Comparison of ENCODE assay signal across 8 cellular contexts in the genomic region with DNA sequence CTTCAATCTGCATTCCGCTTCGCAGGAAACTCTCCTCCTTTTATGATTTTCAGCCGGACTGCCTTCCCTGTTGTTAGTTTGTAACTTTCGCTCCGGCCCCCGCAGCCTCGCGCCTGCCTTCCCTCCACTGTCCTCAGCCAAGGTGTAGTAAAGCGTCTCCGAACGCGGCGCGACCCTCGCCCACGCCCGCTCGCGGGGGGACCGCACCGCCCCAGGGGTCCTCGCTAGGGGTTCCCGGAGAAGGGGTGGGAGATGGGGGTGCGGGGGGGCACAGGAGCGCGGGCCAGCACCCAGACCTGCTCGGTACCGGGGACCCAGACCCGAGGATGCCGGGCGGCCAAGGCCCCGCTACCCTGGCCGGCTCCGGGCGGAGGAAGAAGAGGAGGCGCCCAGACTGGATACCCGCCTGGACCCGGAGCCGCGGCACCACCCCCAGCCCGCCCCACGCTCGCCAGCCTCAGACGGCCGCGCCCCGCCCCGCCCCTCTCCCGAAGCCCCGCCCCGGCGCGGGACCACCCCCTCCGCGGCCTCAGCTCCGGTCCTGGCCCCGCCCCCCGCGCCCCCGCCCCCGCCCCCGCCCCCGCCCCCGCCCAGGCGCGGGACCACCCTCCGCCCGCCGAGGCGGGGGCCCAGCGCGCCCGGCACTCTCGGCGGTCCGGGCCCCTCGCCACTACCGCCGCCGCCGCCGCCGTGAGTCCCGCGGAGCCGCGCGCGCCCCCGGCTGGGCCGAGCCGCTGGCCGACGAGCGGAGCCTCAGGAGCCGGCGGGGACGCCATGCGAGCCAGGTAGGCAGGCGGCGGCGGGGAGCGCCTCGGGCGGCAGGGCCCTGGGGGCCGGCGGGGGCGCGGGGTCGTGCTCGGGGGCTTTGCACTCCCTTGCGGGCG. TPM values are rescaled to one million over a fixed set of nuclear protein-coding genes. Genes with fewer than 3 reads are reported as not detected.
DNase-seq lines count a peak whose midpoint lies in the region; ATAC-seq and TF ChIP-seq lines count a peak whose summit lies in the region.

A gene with protein sequence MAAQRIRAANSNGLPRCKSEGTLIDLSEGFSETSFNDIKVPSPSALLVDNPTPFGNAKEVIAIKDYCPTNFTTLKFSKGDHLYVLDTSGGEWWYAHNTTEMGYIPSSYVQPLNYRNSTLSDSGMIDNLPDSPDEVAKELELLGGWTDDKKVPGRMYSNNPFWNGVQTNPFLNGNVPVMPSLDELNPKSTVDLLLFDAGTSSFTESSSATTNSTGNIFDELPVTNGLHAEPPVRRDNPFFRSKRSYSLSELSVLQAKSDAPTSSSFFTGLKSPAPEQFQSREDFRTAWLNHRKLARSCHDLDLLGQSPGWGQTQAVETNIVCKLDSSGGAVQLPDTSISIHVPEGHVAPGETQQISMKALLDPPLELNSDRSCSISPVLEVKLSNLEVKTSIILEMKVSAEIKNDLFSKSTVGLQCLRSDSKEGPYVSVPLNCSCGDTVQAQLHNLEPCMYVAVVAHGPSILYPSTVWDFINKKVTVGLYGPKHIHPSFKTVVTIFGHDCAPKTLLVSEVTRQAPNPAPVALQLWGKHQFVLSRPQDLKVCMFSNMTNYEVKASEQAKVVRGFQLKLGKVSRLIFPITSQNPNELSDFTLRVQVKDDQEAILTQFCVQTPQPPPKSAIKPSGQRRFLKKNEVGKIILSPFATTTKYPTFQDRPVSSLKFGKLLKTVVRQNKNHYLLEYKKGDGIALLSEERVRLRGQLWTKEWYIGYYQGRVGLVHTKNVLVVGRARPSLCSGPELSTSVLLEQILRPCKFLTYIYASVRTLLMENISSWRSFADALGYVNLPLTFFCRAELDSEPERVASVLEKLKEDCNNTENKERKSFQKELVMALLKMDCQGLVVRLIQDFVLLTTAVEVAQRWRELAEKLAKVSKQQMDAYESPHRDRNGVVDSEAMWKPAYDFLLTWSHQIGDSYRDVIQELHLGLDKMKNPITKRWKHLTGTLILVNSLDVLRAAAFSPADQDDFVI (plus strand): TSS at position 632 of the 884 bp plus-strand sequence. CDS start 82,986 bp downstream, outside the sequence.

- H3K36me3 ChIP-seq in thoracic aorta = no peaks in the 10 kb centered on the region

- peaks cover 11 to 12% of the 10 kb centered on the region in 2 donors for H3K4me1 Mint-ChIP-seq in natural killer cell

- H3K9me3 Mint-ChIP-seq in natural killer cell = no peaks in the 10 kb centered on the region

- peak within 1 kb of the TSS; percentile 80 for H3K27ac ChIP-seq in foreskin keratinocyte
- peak within 1 kb of the TSS; percentile 79 to 81 for H3K27ac ChIP-seq in thoracic aorta

- H3K4me1 ChIP-seq in foreskin keratinocyte (peaks cover 33% of the 10 kb centered on the region), thoracic aorta (ENCODE audit: control insufficient read depth in 1 of 2, low read depth in 2 of 2) (peaks cover 0 to 28% of the 10 kb centered on the region in 2 donors)

- TF ChIP-seq CTCF in GM10266 (IDR thresholded peaks at IDR 0.05; ENCODE audit: control insufficient read depth, insufficient read depth, low read depth, missing control alignments) (no peak), foreskin keratinocyte (conservative IDR thresholded peaks at IDR 0.05) (no peak), natural killer cell (IDR thresholded peaks at IDR 0.05) (no peak), thoracic aorta (IDR thresholded peaks at IDR 0.05) (no peak)

- no peaks in the 10 kb centered on the region for H3K9me3 ChIP-seq in thoracic aorta

- H3K27me3 Mint-ChIP-seq in natural killer cell (ENCODE audit: low read depth in 2 of 2) = peaks cover 54 to 74% of the 10 kb centered on the region in 2 donors

- peak within 1 kb of the TSS; percentile 78 for H3K4me3 Mint-ChIP-seq in natural killer cell

- peak; percentile 56 for ATAC-seq in foreskin keratinocyte
- ATAC-seq in natural killer cell = peak in 2 of 3 donors; percentile 57 to 66
- peak; percentile 82 for ATAC-seq in thoracic aorta (ENCODE audit: insufficient number of reproducible peaks, low FRiP score, low read depth)
- no peak for ATAC-seq in HG02840 (IDR thresholded peaks at IDR 0.05; ENCODE audit: low FRiP score, unreplicated experiment)
- ATAC-seq in GM18868 (IDR thresholded peaks at IDR 0.05; ENCODE audit: unreplicated experiment) = no peak

- no peaks in the 10 kb centered on the region for H3K27me3 ChIP-seq in foreskin keratinocyte
- H3K27me3 ChIP-seq in thoracic aorta (replicated peaks; ENCODE audit: insufficient read depth) = no peaks in the 10 kb centered on the region

- H3K27ac Mint-ChIP-seq in natural killer cell = no peak within 1 kb of the TSS

- DNase-seq in GM10266 (ENCODE audit: extremely low spot score) (peak; percentile 57), NCI-H226 (peak; percentile 61), foreskin keratinocyte (no peak), natural killer cell (no peak), thoracic aorta (ENCODE audit: low spot score) (peak; percentile 40)
- DNase-seq in activated naive CD4-positive, alpha-beta T cell treated with Interleukin-2 at 50 U/mL for 16 hours = peak; percentile 13

- H3K36me3 Mint-ChIP-seq in natural killer cell = no peaks in the 10 kb centered on the region

- peak within 1 kb of the TSS; percentile 93 for H3K4me3 ChIP-seq in thoracic aorta

- intact Hi-C loops in natural killer cell (cut with micrococcal nuclease) = no loop called here

RNA-seq across cellular contexts. Expression of the gene that starts here (rescaled TPM):
- 45.9 and 46.1 TPM in 2 replicates for total RNA-seq in foreskin keratinocyte
- polyA plus RNA-seq in foreskin keratinocyte = 16.4 and 19.4 TPM in 2 replicates
- 1 to 10 TPM in 2 of 3 donors, under 1 TPM in 1; 0.39 to 2.6 (median 1.0) TPM for total RNA-seq in natural killer cell
- 10 to 100 TPM; 24.0 to 32.4 TPM for total RNA-seq in thoracic aorta

Comparison
In these comparisons a context has a peak if more than half of its experiments do, and no peak if none do; other contexts are left out.
1. RNA of the gene that starts here (total RNA-seq): 45.9 to 46.1 TPM in foreskin keratinocyte and 24.0 to 32.4 TPM in thoracic aorta; 0.39 to 2.6 TPM in natural killer cell; every median in the first group is over 4 times any median in the second.
2. DNase-seq: peak in GM10266 (single experiment), NCI-H226 (single experiment), activated naive CD4-positive, alpha-beta T cell treated with Interleukin-2 at 50 U/mL for 16 hours (single experiment) and thoracic aorta (single experiment); none in foreskin keratinocyte (0 of 2) and natural killer cell (single experiment).
3. ATAC-seq: peak in foreskin keratinocyte (single experiment), natural killer cell (2 of 3) and thoracic aorta (single experiment); none in HG02840 (single experiment) and GM18868 (single experiment).